In genomic region chr11:119316017-119316728, GRCh38 we compare ENCODE assay signal across 8 cellular contexts. TPM values are rescaled to one million over a fixed set of nuclear protein-coding genes. Genes with fewer than 3 reads are reported as not detected.
DNase-seq lines count a peak whose midpoint lies in the region; FAIRE-seq and TF ChIP-seq lines count a peak whose summit lies in the region.

No MANE protein-coding gene starts in this region.

- TF ChIP-seq CTCF in GM12865 (IDR thresholded peaks at IDR 0.05; ENCODE audit: insufficient read depth, low read depth, low read length, missing control alignments) (no peak), cardiac fibroblast (IDR thresholded peaks at IDR 0.05; ENCODE audit: low read depth, low read length) (no peak), liver (IDR thresholded peaks at IDR 0.05; ENCODE audit: low read depth, low read length, missing input control) (no peak)

- 3% methylated on average over 46 of the region's 46 CpGs for WGBS in liver

- DNase-seq in GM12865 (ENCODE audit: low read depth) (no peak), NCI-H2196 (lab: John Stamatoyannopoulos, UW; ENCODE audit: unreplicated experiment) (peak; percentile 64), cardiac fibroblast (ENCODE audit: low read depth in 2 of 2) (no peak), superior temporal gyrus (ENCODE audit: extremely low spot score) (peak; percentile 86), SIG-M5 treated with dmso at 0.1 percent for 504 hours (lab: John Stamatoyannopoulos, UW; ENCODE audit: unreplicated experiment) (no peak), GM12892 (ENCODE audit: insufficient read length) (no peak)
- no peak for DNase-seq in stimulated activated CD4-positive, alpha-beta T cell treated with anti-CD3 and anti-CD28 coated beads, Interleukin-4, amount 100 ng/mL, for 4 hours

- H3K4me3 ChIP-seq in GM12865 (ENCODE audit: low read depth, low read length) (peak overlapping the region; percentile 42), cardiac fibroblast (replicated peaks in 1 of 2; ENCODE audit: low read depth in 2 of 2, low read length in 2 of 2) (peak overlapping the region; percentile 57 to 58), liver (ENCODE audit: low read depth in 1 of 3, low read length in 3 of 3) (peak overlapping the region; percentile 24 to 40 (median 26))

- no peak overlapping the region for H3K9ac ChIP-seq in liver (ENCODE audit: low read depth in 1 of 2, low read length in 2 of 2)

- no peaks in the 10 kb centered on the region for H3K9me3 ChIP-seq in liver (ENCODE audit: control insufficient read depth in 4 of 4, low read length in 3 of 4)

- TF ChIP-seq POLR2A in GM12892 (IDR thresholded peaks at IDR 0.05; ENCODE audit: low read depth, low read length): no peak

- H3K36me3 ChIP-seq in liver (ENCODE audit: control insufficient read depth in 4 of 4, insufficient read depth in 3 of 4, low read depth in 1 of 4, low read length in 3 of 4): no peaks in the 10 kb centered on the region

- H3K27ac ChIP-seq in liver (ENCODE audit: low read depth in 1 of 2, low read length in 2 of 2): peak overlapping the region; percentile 33 to 40

- TF ChIP-seq RAD21 in liver (IDR thresholded peaks at IDR 0.05): no peak

- H3K27me3 ChIP-seq in liver (ENCODE audit: control insufficient read depth in 4 of 4, insufficient read depth in 4 of 4, low read length in 3 of 4): peaks cover 0 to 8% (median 3%) of the 10 kb centered on the region in 4 donors

- H3K4me1 ChIP-seq in liver (ENCODE audit: control insufficient read depth in 4 of 4, insufficient read depth in 4 of 4, low read length in 3 of 4): peaks cover 10 to 28% (median 19%) of the 10 kb centered on the region in 4 donors

- no peak for FAIRE-seq in GM12892 (lab: Jason Lieb, UNC)

TF ChIP-seq in liver, 16 proteins besides CTCF, POLR2A, EP300 and RAD21:
- TF ChIP-seq TAF1 (conservative IDR thresholded peaks at IDR 0.05): no peak

RNA-seq across cellular contexts. Expression of gene MCAM, which starts 0.8 kb away (rescaled TPM):
- total RNA-seq in liver: 10 to 100 TPM in 1 of 2 donors, 1 to 10 TPM in 1; 8.4 to 49.6 TPM
- 10 to 100 TPM in 1 of 2 donors, 1 to 10 TPM in 1; 2.2 to 10.3 TPM for polyA plus RNA-seq in liver
- 3.1 TPM for polyA plus RNA-seq in GM12892 (2012; ENCODE audit: missing spikeins)

RNA-seq across cellular contexts. Expression of gene RNF26, which starts 18.2 kb away (rescaled TPM):
- total RNA-seq in liver: 1 to 10 TPM; 6.3 to 9.2 TPM
- polyA plus RNA-seq in liver: 10 to 100 TPM; 13.0 to 19.1 TPM
- polyA plus RNA-seq in GM12892 (2012; ENCODE audit: missing spikeins): 8.6 TPM

RNA-seq across cellular contexts. Expression of gene C1QTNF5, which starts 24.5 kb away (rescaled TPM):
- 1 to 10 TPM; 2.2 to 4.4 TPM for total RNA-seq in liver
- polyA plus RNA-seq in liver: 1 to 10 TPM; 1.9 to 6.4 TPM
- not detected for polyA plus RNA-seq in GM12892 (2012; ENCODE audit: missing spikeins)

RNA-seq across cellular contexts. Expression of gene MFRP, which starts 30.3 kb away (rescaled TPM):
- not detected for total RNA-seq in liver
- polyA plus RNA-seq in liver: not detected
- polyA plus RNA-seq in GM12892 (2012; ENCODE audit: missing spikeins): not detected

Comparison
In these comparisons a context has a peak if more than half of its experiments do, and no peak if none do; other contexts are left out.
1. DNase-seq: peak in NCI-H2196 (single experiment) and superior temporal gyrus (single experiment); none in GM12865 (single experiment), cardiac fibroblast (0 of 2), stimulated activated CD4-positive, alpha-beta T cell treated with anti-CD3 and anti-CD28 coated beads, Interleukin-4, amount 100 ng/mL, for 4 hours (0 of 2), SIG-M5 treated with dmso at 0.1 percent for 504 hours (single experiment) and GM12892 (single experiment).
2. Peak in every context shown above with its lines, with median percentiles within 50 percentile points of each other: H3K4me3 ChIP-seq.